Comparison of ENCODE assay signal across 1 cellular context in genomic region chr17:57457188-57457587, GRCh38.
TF ChIP-seq lines count a peak whose summit lies in the region.

No MANE protein-coding gene starts in this region.

TF ChIP-seq in A549, 52 proteins besides CTCF, POLR2A, EP300 and RAD21 (continued from another document):
- TF ChIP-seq MAZ (IDR thresholded peaks at IDR 0.05; ENCODE audit: borderline replicate concordance, low read depth, low read length) (no peak), FOXS1 (CRISPR knock-in tag; IDR thresholded peaks at IDR 0.05) (no peak)
TF ChIP-seq in A549: peak in this region for 0.
